ENCODE assay signal across 14 cellular contexts in the genomic region with DNA sequence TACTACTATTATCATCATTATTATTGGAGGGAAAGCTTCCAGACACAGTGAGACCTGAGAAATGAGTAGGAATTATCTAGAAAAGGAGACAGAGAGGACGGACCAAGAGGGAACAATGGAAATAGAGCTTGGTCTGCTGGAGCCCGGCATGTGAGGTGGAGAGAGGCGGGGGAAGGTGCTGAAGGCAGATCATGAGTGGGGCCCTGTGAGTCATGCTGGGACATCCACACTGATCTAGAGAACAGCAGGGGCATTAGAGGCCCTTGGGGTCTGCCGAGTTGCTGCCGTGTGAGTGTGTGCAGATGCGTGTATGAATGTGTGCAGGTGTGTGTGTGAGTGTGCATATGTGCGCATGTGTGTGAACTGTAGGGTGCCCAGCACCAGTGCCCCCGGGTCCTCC.
A peak's percentile ranks its signal among the peaks of the same experiment; 100 is the strongest.
DNase-seq lines count a peak whose midpoint lies in the region; ATAC-seq, FAIRE-seq and TF ChIP-seq lines count a peak whose summit lies in the region.
"Had no signal": no experiment of that assay in that cellular context is flagged by ENCODE, and none has a peak within 500 bp of the region (broad histone marks: within the 10 kb centered on the region; RNA-seq: fewer than 3 reads in every experiment).

No MANE protein-coding gene starts in this region.

- H3K36me3 Mint-ChIP-seq in HFFc6 (ENCODE audit: low read depth) = peaks cover 62% of the 10 kb centered on the region

- TF ChIP-seq CTCF in HFFc6 (IDR thresholded peaks at IDR 0.05) (no peak), fibroblast of the aortic adventitia (IDR thresholded peaks at IDR 0.05; ENCODE audit: insufficient read depth, low read length) (no peak), coronary artery (IDR thresholded peaks at IDR 0.05) (no peak)

- H3K27me3 Mint-ChIP-seq in HFFc6 (ENCODE audit: insufficient read depth) = peaks cover 2% of the 10 kb centered on the region; the same call in 1 of the 2 replicates

- no peak overlapping the region for H3K4me3 Mint-ChIP-seq in HFFc6

- peak; percentile 4 for ATAC-seq in sciatic nerve

- intact Hi-C loops in sciatic nerve (cut with DNase I) = no loop called here

- no peak for DNase-seq in HFFc6
- DNase-seq in astrocyte of the hippocampus (ENCODE audit: low read depth, low spot score) = peak; percentile 42
- peak; percentile 9 for DNase-seq in fibroblast of the aortic adventitia (ENCODE audit: low read depth)
- DNase-seq in sciatic nerve (ENCODE audit: low spot score) = no peak
- no peak for DNase-seq in urothelium cell line (ENCODE audit: low spot score)
- no peak for DNase-seq in coronary artery (ENCODE audit: low spot score)
- no peak for DNase-seq in NCI-H226
- DNase-seq in stimulated activated naive CD4-positive, alpha-beta T cell (lab: John Stamatoyannopoulos, UW) = no peak
- DNase-seq: DMS 273 treated with DMSO at 0.1 percent for 48 hours, NCI-H1436, NCI-H2029 had no signal

- H3K4me3 ChIP-seq in fibroblast of the aortic adventitia (ENCODE audit: low read depth, low read length) (no peak overlapping the region), coronary artery (no peak overlapping the region)

- peaks cover 22% of the 10 kb centered on the region for H3K9me3 Mint-ChIP-seq in HFFc6

- H3K27ac ChIP-seq in coronary artery = no peak overlapping the region
- H3K27ac ChIP-seq: C4-2B, KMS-11 had no signal

- no peak for FAIRE-seq in urothelium cell line (lab: Jason Lieb, UNC)
- FAIRE-seq: GM12892 had no signal

- H3K27ac Mint-ChIP-seq in HFFc6 = peak overlapping the region; percentile 1; the same call in 1 of the 2 replicates

- H3K4me1 Mint-ChIP-seq in HFFc6 (ENCODE audit: low read depth) = peaks cover 49% of the 10 kb centered on the region

Comparison
In these comparisons a context has a peak if more than half of its experiments do, and no peak if none do; other contexts are left out.
1. DNase-seq: peak in astrocyte of the hippocampus (single experiment) and fibroblast of the aortic adventitia (single experiment); none in HFFc6 (single experiment), sciatic nerve (single experiment), urothelium cell line (single experiment), coronary artery (single experiment), NCI-H226 (single experiment) and stimulated activated naive CD4-positive, alpha-beta T cell (0 of 6).